In the genomic region with DNA sequence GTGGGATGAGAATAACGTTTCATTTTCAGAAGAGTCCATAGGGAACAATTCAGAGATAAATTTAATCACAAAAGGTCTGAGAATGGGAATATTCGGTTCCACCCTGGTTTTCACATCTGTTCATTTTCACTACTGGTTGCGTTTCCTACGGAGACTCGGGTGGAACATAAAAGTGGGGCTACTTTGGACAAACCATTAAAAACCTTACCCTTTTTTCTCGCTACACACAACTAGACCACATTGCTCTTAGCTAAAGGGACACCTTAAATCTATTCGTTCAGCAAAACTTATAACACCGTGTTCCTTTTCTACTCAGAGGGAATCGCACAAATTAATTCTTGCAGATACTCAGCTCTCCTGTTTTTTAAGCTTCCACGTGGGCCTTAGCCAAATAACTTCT, we compare ENCODE assay signal across 8 cellular contexts. TPM values are rescaled to one million over a fixed set of nuclear protein-coding genes. Genes with fewer than 3 reads are reported as not detected.
DNase-seq lines count a peak whose midpoint lies in the region; ATAC-seq and TF ChIP-seq lines count a peak whose summit lies in the region.

No MANE protein-coding gene starts in this region.

- H3F3A ChIP-seq in DOHH2 (ENCODE audit: control insufficient read depth, insufficient read depth) = peaks cover 7% of the 10 kb centered on the region; the same call in 1 of the 2 replicates

- intact Hi-C loops in Panc1 (cut with micrococcal nuclease; ENCODE audit: unreplicated experiment) = loop anchor here (2.0 kb wide), 1 partner anchor 193 kb away; no protein-coding TSS in a partner anchor

- peaks cover 62% of the 10 kb centered on the region for H3K79me2 ChIP-seq in DOHH2 (ENCODE audit: control insufficient read depth, low read length)

- H3K4me2 ChIP-seq in DOHH2 (ENCODE audit: low read length) = peak overlapping the region; percentile 80

- peaks cover 44% of the 10 kb centered on the region for H3K4me1 ChIP-seq in DOHH2 (ENCODE audit: control insufficient read depth, low read length)
- H3K4me1 ChIP-seq in Panc1 (ENCODE audit: control insufficient read depth, insufficient read depth, low read length) = peaks cover 7% of the 10 kb centered on the region; the same call in 1 of the 2 replicates
- H3K4me1 ChIP-seq in rectal smooth muscle tissue (ENCODE audit: control insufficient read depth, insufficient read depth, low read length) = peaks cover 25% of the 10 kb centered on the region

- H4K20me1 ChIP-seq in DOHH2 (ENCODE audit: control insufficient read depth, insufficient read depth, low read depth, low read length) = 0 out of 2 replicates have a peak, but pooled peaks cover 4% of the 10 kb centered on the region

- H3K4me3 ChIP-seq in DOHH2 (ENCODE audit: low read length) (peak overlapping the region; percentile 81), Panc1 (ENCODE audit: low read depth in 2 of 2, low read length in 2 of 2) (peak overlapping the region; percentile 83 to 88), fibroblast of mammary gland (ENCODE audit: control insufficient read depth, low read depth, low read length) (peak overlapping the region; percentile 67), rectal smooth muscle tissue (ENCODE audit: low read length) (peak overlapping the region; percentile 81)

- H3K9me2 ChIP-seq in DOHH2 (replicated peaks; ENCODE audit: control insufficient read depth, low read length) = no peaks in the 10 kb centered on the region

- TF ChIP-seq CTCF in DOHH2 (IDR thresholded peaks at IDR 0.05; ENCODE audit: low read depth, low read length, poor library complexity, severe bottlenecking) (no peak), Panc1 (IDR thresholded peaks at IDR 0.05) (no peak), fibroblast of mammary gland (conservative IDR thresholded peaks at IDR 0.05; ENCODE audit: control insufficient read depth, insufficient read depth, low read depth, low read length) (no peak)

- H3K36me3 ChIP-seq in DOHH2 (ENCODE audit: control insufficient read depth, low read length) (peaks cover 11% of the 10 kb centered on the region), Panc1 (ENCODE audit: control insufficient read depth, insufficient read depth, low read length) (peaks cover 10% of the 10 kb centered on the region), rectal smooth muscle tissue (ENCODE audit: control insufficient read depth, insufficient read depth, low read length) (no peaks in the 10 kb centered on the region)

- POLR2A ChIA-PET in Panc1 (lab: Charles Lee) = interaction anchor here (0.6 to 0.7 kb wide), 2 partner anchors 173 to 209 kb away, joined by 4 to 7 read pairs; no protein-coding TSS in a partner anchor

- no peak for ATAC-seq in Panc1

- DNase-seq in Panc1 (ENCODE audit: low read depth, low spot score) = no peak
- no peak for DNase-seq in fibroblast of mammary gland (ENCODE audit: low read depth)
- DNase-seq in retina = no peak
- no peak for DNase-seq in NCI-H1092 (lab: John Stamatoyannopoulos, UW)
- no peak for DNase-seq in MV-4-11 (lab: John Stamatoyannopoulos, UW)
- DNase-seq in DMS79 (lab: John Stamatoyannopoulos, UW) = no peak

- H3K9me3 ChIP-seq in DOHH2 (ENCODE audit: control insufficient read depth, insufficient read depth, low read length) (no peaks in the 10 kb centered on the region), Panc1 (ENCODE audit: control insufficient read depth, insufficient read depth, low read depth, low read length) (no peaks in the 10 kb centered on the region)

- H3K27ac ChIP-seq in DOHH2 (ENCODE audit: low read depth, low read length) (no peak overlapping the region), Panc1 (ENCODE audit: low read length) (peak overlapping the region; percentile 98), rectal smooth muscle tissue (ENCODE audit: low read depth, low read length) (peak overlapping the region; percentile 99)

- peaks cover 16% of the 10 kb centered on the region for H3K27me3 ChIP-seq in DOHH2 (ENCODE audit: control insufficient read depth, low read length)
- H3K27me3 ChIP-seq in Panc1 (ENCODE audit: control insufficient read depth, insufficient read depth, low read length) = no peaks in the 10 kb centered on the region
- H3K27me3 ChIP-seq in rectal smooth muscle tissue (ENCODE audit: control insufficient read depth, insufficient read depth, low read length) = no peaks in the 10 kb centered on the region

- in situ Hi-C loops in Panc1 (cut with HindIII; ENCODE audit: low pct_unique_long_range_greater_than_20kb, low sequenced_read_pairs) = no loop called here

- H3K9ac ChIP-seq in rectal smooth muscle tissue (ENCODE audit: low read length) = no peak overlapping the region

- CTCF ChIA-PET in Panc1 (lab: Charles Lee) = interaction anchor here (0.7 to 2.4 kb wide), 7 partner anchors 37 to 255 kb away, joined by 3 to 13 read pairs (median 8); partner anchors contain the start of gene PEBP1

- no TSS peak for BruUV-seq in Panc1 (replicated peaks; lab: Mats Ljungman, UMichigan)

RNA-seq across cellular contexts. Expression of gene SUDS3, which starts 1.0 kb away (rescaled TPM):
- total RNA-seq in Panc1 (2021; ENCODE audit: unreplicated experiment) = 37.4 TPM
- 17.8 TPM for polyA plus RNA-seq in Panc1 (2012; ENCODE audit: insufficient read length)

RNA-seq across cellular contexts. Expression of gene TAOK3, which starts 2.6 kb away (rescaled TPM):
- total RNA-seq in Panc1 (2021; ENCODE audit: unreplicated experiment) = 30.5 TPM
- 21.2 TPM for polyA plus RNA-seq in Panc1 (2012; ENCODE audit: insufficient read length)
